In the genomic region with DNA sequence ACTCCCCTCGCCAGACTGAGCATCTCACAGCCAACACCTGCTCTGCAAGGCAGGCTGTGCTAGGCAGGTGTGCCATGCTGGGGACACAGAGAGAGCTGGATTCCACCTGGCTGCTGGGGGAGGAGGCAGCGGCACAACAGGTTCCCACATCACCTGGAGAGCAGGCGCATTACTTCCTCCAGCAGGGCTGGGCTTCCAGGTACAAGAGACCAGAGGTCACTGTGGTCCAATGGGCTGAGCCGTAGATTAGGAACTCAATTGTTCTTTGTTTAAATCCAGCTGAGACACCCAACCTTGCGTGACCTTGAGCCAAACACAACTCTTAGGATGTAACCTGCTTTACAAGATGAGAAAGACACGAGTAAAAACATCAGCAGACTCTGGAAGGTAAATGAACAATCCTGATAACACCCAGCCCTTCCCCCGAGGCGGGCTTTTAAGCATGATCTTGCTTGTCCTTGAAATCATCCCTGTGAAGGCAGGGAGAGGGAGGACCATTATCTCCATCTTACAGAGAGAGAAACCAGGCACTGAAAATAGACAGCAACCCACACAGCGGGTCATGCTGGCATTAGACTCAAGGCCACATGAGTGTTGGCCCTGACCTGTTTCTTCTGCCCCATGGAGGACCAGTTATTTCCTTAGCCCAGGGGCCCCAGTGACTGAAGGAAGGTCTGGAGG, we compare ENCODE assay signal across 16 cellular contexts.
DNase-seq lines count a peak whose midpoint lies in the region; ATAC-seq, FAIRE-seq and TF ChIP-seq lines count a peak whose summit lies in the region.
"Had no signal": no experiment of that assay in that cellular context is flagged by ENCODE, and none has a peak within 500 bp of the region (broad histone marks: within the 10 kb centered on the region; RNA-seq: fewer than 3 reads in every experiment).

No MANE protein-coding gene starts in this region.

- no peak overlapping the region for H3K27ac Mint-ChIP-seq in activated CD8-positive, alpha-beta T cell treated with anti-CD3 and anti-CD28 coated beads for 36 hours
- H3K27ac Mint-ChIP-seq: activated naive CD8-positive, alpha-beta T cell treated with anti-CD3 and anti-CD28 coated beads, Interleukin-2, amount 50 U/mL, for 24 hours; CD8-positive, alpha-beta T cell; natural killer cell had no signal

- H3K4me1 Mint-ChIP-seq in activated CD8-positive, alpha-beta T cell treated with anti-CD3 and anti-CD28 coated beads for 36 hours (ENCODE audit: low read depth), result peaks cover 2% of the 10 kb centered on the region

- no peak overlapping the region for H3K23ac ChIP-seq in mesendoderm (ENCODE audit: low read length)

- no peak overlapping the region for H2BK15ac ChIP-seq in mesendoderm (replicated peaks; ENCODE audit: low read depth)

- 67 to 75% methylated on average over 9 of the region's 9 CpGs for WGBS in pancreas, 2 donors
- WGBS in mesendoderm (ENCODE audit: extremely low coverage, insufficient coverage, low lambda C conversion rate), result no CpG with 5 or more reads among the region's 9 CpGs

- ATAC-seq in pancreas, result peak; percentile 26 to 79 (median 50)
- no peak for ATAC-seq in activated CD8-positive, alpha-beta T cell treated with anti-CD3 and anti-CD28 coated beads for 36 hours
- ATAC-seq: activated naive CD8-positive, alpha-beta T cell treated with anti-CD3 and anti-CD28 coated beads, Interleukin-2, amount 50 U/mL, for 24 hours; CD8-positive, alpha-beta T cell; natural killer cell had no signal

- no peak overlapping the region for H3K4me3 Mint-ChIP-seq in activated CD8-positive, alpha-beta T cell treated with anti-CD3 and anti-CD28 coated beads for 36 hours
- H3K4me3 Mint-ChIP-seq: activated naive CD8-positive, alpha-beta T cell treated with anti-CD3 and anti-CD28 coated beads, Interleukin-2, amount 50 U/mL, for 24 hours; CD8-positive, alpha-beta T cell; natural killer cell had no signal

- H3K36me3 ChIP-seq in duodenal mucosa (ENCODE audit: control insufficient read depth in 1 of 2, insufficient read depth in 2 of 2, low read length in 2 of 2) (no peaks in the 10 kb centered on the region), pancreas (no peaks in the 10 kb centered on the region), mesendoderm (ENCODE audit: control insufficient read depth, insufficient read depth, low read length) (no peaks in the 10 kb centered on the region)

- no peak overlapping the region for H3K4me2 ChIP-seq in mesendoderm (ENCODE audit: low read length)
- H3K4me2 ChIP-seq: KMS-11 had no signal

- H3K4ac ChIP-seq in mesendoderm (ENCODE audit: low read depth, low read length), result no peak overlapping the region

- H3K9ac ChIP-seq in duodenal mucosa (ENCODE audit: low read depth in 1 of 2, low read length in 2 of 2) (peak overlapping the region; percentile 13 to 54), mesendoderm (ENCODE audit: low read length) (no peak overlapping the region)
- H3K9ac ChIP-seq: KMS-11 had no signal

- intact Hi-C loops in pancreas (cut with DNase I), result no loop called here
- intact Hi-C loops in activated CD8-positive, alpha-beta T cell treated with anti-CD3 and anti-CD28 coated beads for 36 hours (cut with micrococcal nuclease), result no loop called here

- no peak overlapping the region for H3K56ac ChIP-seq in mesendoderm (ENCODE audit: low read length)

- H3K4me1 ChIP-seq in duodenal mucosa (ENCODE audit: control insufficient read depth in 1 of 2, insufficient read depth in 2 of 2, low read length in 2 of 2) (peaks cover 25% of the 10 kb centered on the region in 2 donors), pancreas (no peaks in the 10 kb centered on the region), mesendoderm (ENCODE audit: control insufficient read depth, low read depth, low read length) (peaks cover 3% of the 10 kb centered on the region)

- no peak overlapping the region for H4K5ac ChIP-seq in mesendoderm (ENCODE audit: low read length)

- no peak overlapping the region for H2BK120ac ChIP-seq in mesendoderm (ENCODE audit: low read depth, low read length)

- peak overlapping the region; percentile 10 to 43 for H3K4me3 ChIP-seq in duodenal mucosa (ENCODE audit: low read depth in 1 of 2, low read length in 2 of 2)
- H3K4me3 ChIP-seq in pancreas, result no peak overlapping the region
- no peak overlapping the region for H3K4me3 ChIP-seq in mesendoderm (ENCODE audit: low read length)

- POLR2A ChIA-PET in activated CD8-positive, alpha-beta T cell treated with anti-CD3 and anti-CD28 coated beads for 36 hours (lab: Charles Lee), result no interaction called here

- H3K27me3 ChIP-seq in duodenal mucosa (ENCODE audit: control insufficient read depth in 1 of 2, insufficient read depth in 2 of 2, low read length in 2 of 2) (no peaks in the 10 kb centered on the region), pancreas (no peaks in the 10 kb centered on the region), mesendoderm (ENCODE audit: insufficient read depth, low read length, poor library complexity) (no peaks in the 10 kb centered on the region)

- H3K36me3 Mint-ChIP-seq in activated CD8-positive, alpha-beta T cell treated with anti-CD3 and anti-CD28 coated beads for 36 hours (ENCODE audit: low read depth), result no peaks in the 10 kb centered on the region
- H3K36me3 Mint-ChIP-seq: CD8-positive, alpha-beta T cell; natural killer cell had no signal

- no peaks in the 10 kb centered on the region for H3K9me3 Mint-ChIP-seq in activated CD8-positive, alpha-beta T cell treated with anti-CD3 and anti-CD28 coated beads for 36 hours
- H3K9me3 Mint-ChIP-seq: activated naive CD8-positive, alpha-beta T cell treated with anti-CD3 and anti-CD28 coated beads, Interleukin-2, amount 50 U/mL, for 24 hours; CD8-positive, alpha-beta T cell; natural killer cell had no signal

- no peak overlapping the region for H4K8ac ChIP-seq in mesendoderm (ENCODE audit: low read depth, low read length)

- CTCF ChIA-PET in activated CD8-positive, alpha-beta T cell treated with anti-CD3 and anti-CD28 coated beads for 36 hours (lab: Charles Lee), result no interaction called here

- no peak overlapping the region for H3K18ac ChIP-seq in mesendoderm (ENCODE audit: low read length)

- no peak for FAIRE-seq in pancreas (lab: Jason Lieb, UNC)

- no peak overlapping the region for H2AK5ac ChIP-seq in mesendoderm (ENCODE audit: low read length)

- no peaks in the 10 kb centered on the region for H3K79me1 ChIP-seq in mesendoderm (ENCODE audit: low read length)

- no peaks in the 10 kb centered on the region for H3K27me3 Mint-ChIP-seq in activated CD8-positive, alpha-beta T cell treated with anti-CD3 and anti-CD28 coated beads for 36 hours
- H3K27me3 Mint-ChIP-seq: activated naive CD8-positive, alpha-beta T cell treated with anti-CD3 and anti-CD28 coated beads, Interleukin-2, amount 50 U/mL, for 24 hours had no signal

- DNase-seq in ELF-1 (ENCODE audit: low read depth, low spot score) (peak; percentile 52), NCI-H187 treated with DMSO at 0.1 percent for 48 hours (lab: John Stamatoyannopoulos, UW) (peak; percentile 23), pancreas (peak in 1 of 6 donors; percentile 20), putamen (ENCODE audit: low spot score) (no peak), mesendoderm (no peak), NCI-H128 (lab: John Stamatoyannopoulos, UW; ENCODE audit: unreplicated experiment) (no peak)
- DNase-seq in activated CD8-positive, alpha-beta T cell treated with anti-CD3 and anti-CD28 coated beads for 36 hours, result no peak
- DNase-seq: activated naive CD8-positive, alpha-beta T cell treated with anti-CD3 and anti-CD28 coated beads, Interleukin-2, amount 50 U/mL, for 24 hours; CD8-positive, alpha-beta T cell; cortex of kidney; foreskin fibroblast; kidney glomerular epithelial cell; natural killer cell; NCI-H524 had no signal

- no peaks in the 10 kb centered on the region for H3K9me3 ChIP-seq in duodenal mucosa (ENCODE audit: control insufficient read depth in 1 of 2, low read length in 2 of 2)
- no peaks in the 10 kb centered on the region for H3K9me3 ChIP-seq in pancreas

- no peak overlapping the region for H2BK5ac ChIP-seq in mesendoderm (ENCODE audit: low read length)

- no peaks in the 10 kb centered on the region for H3K79me2 ChIP-seq in mesendoderm (ENCODE audit: control insufficient read depth, insufficient read depth, low read length)

- no peak overlapping the region for H3K27ac ChIP-seq in duodenal mucosa (ENCODE audit: low read depth, low read length)
- H3K27ac ChIP-seq in pancreas, result peak overlapping the region in 1 of 4 donors; percentile 19
- H3K27ac ChIP-seq in mesendoderm (ENCODE audit: low read depth, low read length), result no peak overlapping the region
- H3K27ac ChIP-seq: KMS-11 had no signal

- no peak for TF ChIP-seq CTCF in pancreas (IDR thresholded peaks at IDR 0.05)
- no peak for TF ChIP-seq CTCF in activated CD8-positive, alpha-beta T cell treated with anti-CD3 and anti-CD28 coated beads for 36 hours (IDR thresholded peaks at IDR 0.05)

Comparison
In these comparisons a context has a peak if more than half of its experiments do, and no peak if none do; other contexts are left out.
1. DNase-seq: peak in ELF-1 (single experiment) and NCI-H187 treated with DMSO at 0.1 percent for 48 hours (single experiment); none in putamen (single experiment), activated CD8-positive, alpha-beta T cell treated with anti-CD3 and anti-CD28 coated beads for 36 hours (single experiment), mesendoderm (single experiment) and NCI-H128 (single experiment).
2. H3K4me3 ChIP-seq: peak in duodenal mucosa (2 of 2); none in pancreas (0 of 4) and mesendoderm (single experiment).